In genomic region chr22:40294696-40295095, GRCh38 we compare ENCODE assay signal across 29 cellular contexts. TPM values are rescaled to one million over a fixed set of nuclear protein-coding genes. Genes with fewer than 3 reads are reported as not detected.
DNase-seq lines count a peak whose midpoint lies in the region; ATAC-seq and TF ChIP-seq lines count a peak whose summit lies in the region.
"Had no signal": no experiment of that assay in that cellular context is flagged by ENCODE, and none has a peak within 500 bp of the region (broad histone marks: within the 10 kb centered on the region; RNA-seq: fewer than 3 reads in every experiment).

No MANE protein-coding gene starts in this region.

- POLR2A ChIA-PET in CD4-positive, alpha-beta T cell (lab: Charles Lee), result no interaction called here
- POLR2A ChIA-PET in naive thymus-derived CD4-positive, alpha-beta T cell (lab: Charles Lee), result interaction anchor here (1.0 to 1.6 kb wide), 2 partner anchors 7 to 15 kb away, joined by 3 read pairs; no protein-coding TSS in a partner anchor

- H3K27ac Mint-ChIP-seq in T-helper 2 cell treated with Interferon-gamma antibody and Interleukin-4, amounts not matched to agents 5 μg/mL and 100 μg/mL, for 36 hours, result peak overlapping the region; percentile 33
- peak overlapping the region; percentile 69 for H3K27ac Mint-ChIP-seq in CD4-positive, alpha-beta T cell
- H3K27ac Mint-ChIP-seq in activated T-helper 17 cell treated with anti-CD3 and anti-CD28 coated beads, Interleukin-2, amount 50 U/mL, for 72 hours, result peak overlapping the region; percentile 21
- H3K27ac Mint-ChIP-seq in naive thymus-derived CD4-positive, alpha-beta T cell, result peak overlapping the region in 8 of 9 donors; percentile 5 to 78 (median 75)

- peaks cover 15 to 28% of the 10 kb centered on the region in 2 donors for H3K4me1 ChIP-seq in naive thymus-derived CD4-positive, alpha-beta T cell (ENCODE audit: control insufficient read depth in 2 of 2, insufficient read depth in 2 of 2, low read length in 2 of 2)
- no peaks in the 10 kb centered on the region for H3K4me1 ChIP-seq in suprapubic skin
- H3K4me1 ChIP-seq: gastrocnemius medialis, prostate gland had no signal

- TF ChIP-seq EP300 in suprapubic skin (IDR thresholded peaks at IDR 0.05), result no peak

- intact Hi-C loops in CD4-positive, alpha-beta T cell (cut with DNase I, micrococcal nuclease), result loop anchor here (5.0 kb wide), 2 partner anchors 38 to 237 kb away; no protein-coding TSS in a partner anchor
- intact Hi-C loops in naive thymus-derived CD4-positive, alpha-beta T cell (cut with micrococcal nuclease), result loop anchor here (5.0 kb wide), 1 partner anchor 52 kb away; no protein-coding TSS in a partner anchor

- H3K36me3 ChIP-seq in naive thymus-derived CD4-positive, alpha-beta T cell (ENCODE audit: control insufficient read depth in 2 of 3, insufficient read depth in 3 of 3, low read length in 3 of 3), result peaks cover 5 to 45% (median 8%) of the 10 kb centered on the region in 3 experiments
- peaks cover 74% of the 10 kb centered on the region for H3K36me3 ChIP-seq in suprapubic skin
- peaks cover 21% of the 10 kb centered on the region for H3K36me3 ChIP-seq in WERI-Rb-1
- H3K36me3 ChIP-seq: prostate gland had no signal

- peaks cover 49% of the 10 kb centered on the region for H3K36me3 Mint-ChIP-seq in T-helper 2 cell treated with Interferon-gamma antibody and Interleukin-4, amounts not matched to agents 5 μg/mL and 100 μg/mL, for 36 hours (ENCODE audit: low read depth)
- H3K36me3 Mint-ChIP-seq in CD4-positive, alpha-beta T cell (ENCODE audit: low read depth), result peaks cover 75% of the 10 kb centered on the region
- H3K36me3 Mint-ChIP-seq in activated T-helper 17 cell treated with anti-CD3 and anti-CD28 coated beads, Interleukin-2, amount 50 U/mL, for 72 hours (ENCODE audit: low read depth), result peaks cover 70% of the 10 kb centered on the region
- H3K36me3 Mint-ChIP-seq in naive thymus-derived CD4-positive, alpha-beta T cell, result peaks cover 17 to 47% (median 35%) of the 10 kb centered on the region in 5 donors

- H3K9me3 ChIP-seq in CD4-positive, alpha-beta T cell (ENCODE audit: control insufficient read depth, low read length), result no peaks in the 10 kb centered on the region
- H3K9me3 ChIP-seq in naive thymus-derived CD4-positive, alpha-beta T cell (ENCODE audit: control insufficient read depth in 2 of 3, low read length in 3 of 3), result no peaks in the 10 kb centered on the region
- H3K9me3 ChIP-seq in suprapubic skin (no peaks in the 10 kb centered on the region), WERI-Rb-1 (ENCODE audit: severe bottlenecking) (no peaks in the 10 kb centered on the region)
- H3K9me3 ChIP-seq: gastrocnemius medialis, prostate gland had no signal

- no peak overlapping the region for H3K4me3 Mint-ChIP-seq in T-helper 2 cell treated with Interferon-gamma antibody and Interleukin-4, amounts not matched to agents 5 μg/mL and 100 μg/mL, for 36 hours
- H3K4me3 Mint-ChIP-seq in CD4-positive, alpha-beta T cell, result no peak overlapping the region
- H3K4me3 Mint-ChIP-seq in activated T-helper 17 cell treated with anti-CD3 and anti-CD28 coated beads, Interleukin-2, amount 50 U/mL, for 72 hours, result no peak overlapping the region
- peak overlapping the region in 2 of 10 donors; percentile 20 to 32 for H3K4me3 Mint-ChIP-seq in naive thymus-derived CD4-positive, alpha-beta T cell
- H3K4me3 Mint-ChIP-seq: brain, CD14-positive monocyte had no signal

- H3K4me1 Mint-ChIP-seq in T-helper 2 cell treated with Interferon-gamma antibody and Interleukin-4, amounts not matched to agents 5 μg/mL and 100 μg/mL, for 36 hours (ENCODE audit: low read depth), result peaks cover 25% of the 10 kb centered on the region
- H3K4me1 Mint-ChIP-seq in CD4-positive, alpha-beta T cell (ENCODE audit: low read depth), result peaks cover 55% of the 10 kb centered on the region
- H3K4me1 Mint-ChIP-seq in activated T-helper 17 cell treated with anti-CD3 and anti-CD28 coated beads, Interleukin-2, amount 50 U/mL, for 72 hours, result peaks cover 16% of the 10 kb centered on the region
- H3K4me1 Mint-ChIP-seq in naive thymus-derived CD4-positive, alpha-beta T cell, result peaks cover 24 to 67% (median 54%) of the 10 kb centered on the region in 7 donors
- H3K4me1 Mint-ChIP-seq: brain had no signal

- H3K9me3 Mint-ChIP-seq in T-helper 2 cell treated with Interferon-gamma antibody and Interleukin-4, amounts not matched to agents 5 μg/mL and 100 μg/mL, for 36 hours, result no peaks in the 10 kb centered on the region
- no peaks in the 10 kb centered on the region for H3K9me3 Mint-ChIP-seq in CD4-positive, alpha-beta T cell
- no peaks in the 10 kb centered on the region for H3K9me3 Mint-ChIP-seq in activated T-helper 17 cell treated with anti-CD3 and anti-CD28 coated beads, Interleukin-2, amount 50 U/mL, for 72 hours
- H3K9me3 Mint-ChIP-seq in naive thymus-derived CD4-positive, alpha-beta T cell, result no peaks in the 10 kb centered on the region
- H3K9me3 Mint-ChIP-seq: brain, CD14-positive monocyte had no signal

- H3K27ac ChIP-seq in CD4-positive, alpha-beta T cell (ENCODE audit: low read depth, low read length), result no peak overlapping the region
- H3K27ac ChIP-seq in naive thymus-derived CD4-positive, alpha-beta T cell (ENCODE audit: low read depth, low read length), result no peak overlapping the region
- H3K27ac ChIP-seq in suprapubic skin (no peak overlapping the region), WERI-Rb-1 (no peak overlapping the region)
- H3K27ac ChIP-seq: dorsolateral prefrontal cortex, gastrocnemius medialis, GM23248, prostate gland had no signal

- no peak overlapping the region for H3K4me3 ChIP-seq in naive thymus-derived CD4-positive, alpha-beta T cell (ENCODE audit: low read length)
- H3K4me3 ChIP-seq in suprapubic skin (no peak overlapping the region), WERI-Rb-1 (ENCODE audit: low read depth, low read length) (no peak overlapping the region)
- H3K4me3 ChIP-seq: dorsolateral prefrontal cortex, gastrocnemius medialis, GM23248, prostate gland had no signal

- 97% methylated on average over 3 of the region's 3 CpGs for WGBS in suprapubic skin

- H3K27me3 ChIP-seq in CD4-positive, alpha-beta T cell (ENCODE audit: control insufficient read depth, insufficient read depth, low read length), result no peaks in the 10 kb centered on the region
- H3K27me3 ChIP-seq in naive thymus-derived CD4-positive, alpha-beta T cell (ENCODE audit: control insufficient read depth in 2 of 2, insufficient read depth in 2 of 2, low read length in 2 of 2), result no peaks in the 10 kb centered on the region
- H3K27me3 ChIP-seq in suprapubic skin (no peaks in the 10 kb centered on the region), WERI-Rb-1 (ENCODE audit: insufficient read depth, low read depth, severe bottlenecking) (no peaks in the 10 kb centered on the region)
- H3K27me3 ChIP-seq: dorsolateral prefrontal cortex, gastrocnemius medialis had no signal

- TF ChIP-seq POLR2A in suprapubic skin (IDR thresholded peaks at IDR 0.05), result no peak

- no peak for DNase-seq in T-helper 2 cell treated with Interferon-gamma antibody and Interleukin-4, amounts not matched to agents 5 μg/mL and 100 μg/mL, for 36 hours (ENCODE audit: low spot score)
- DNase-seq in T-helper 2 cell (no peak), suprapubic skin (ENCODE audit: low spot score in 2 of 2) (no peak), WERI-Rb-1 (no peak)
- DNase-seq in CD4-positive, alpha-beta T cell, result no peak
- no peak for DNase-seq in naive thymus-derived CD4-positive, alpha-beta T cell
- DNase-seq: activated CD4-positive, alpha-beta T cell treated with anti-CD3 and anti-CD28 coated beads for 48 hours; activated effector memory CD4-positive, alpha-beta T cell treated with Interleukin-2 at 50 U/mL for 16 hours; amniotic stem cell; cerebellar nuclear complex; dorsolateral prefrontal cortex; gastrocnemius medialis; GM23248; IMR-90; NCI-H146; NCI-H446 treated with DMSO at 0.1 percent for 48 hours; NCI-H774; occipital lobe; Right ventricle myocardium superior; stimulated activated CD4-positive, alpha-beta T cell treated with anti-CD3 and anti-CD28 coated beads, Interleukin-4, amount 100 ng/mL, for 1 hour; T-helper 9 cell had no signal

- ATAC-seq in CD4-positive, alpha-beta T cell (ENCODE audit: poor library complexity), result no peak
- no peak for ATAC-seq in activated T-helper 17 cell treated with anti-CD3 and anti-CD28 coated beads, Interleukin-2, amount 50 U/mL, for 72 hours (replicated peaks)
- ATAC-seq in naive thymus-derived CD4-positive, alpha-beta T cell, result no peak
- no peak for ATAC-seq in HG02642 (IDR thresholded peaks at IDR 0.05; ENCODE audit: poor library complexity, unreplicated experiment)
- ATAC-seq: gastrocnemius medialis, Panc1, sciatic nerve, SK-N-SH treated with all-trans-retinoic acid at 6 μM for 48 hours had no signal

- H3K27me3 Mint-ChIP-seq in T-helper 2 cell treated with Interferon-gamma antibody and Interleukin-4, amounts not matched to agents 5 μg/mL and 100 μg/mL, for 36 hours (ENCODE audit: low read depth), result no peaks in the 10 kb centered on the region
- H3K27me3 Mint-ChIP-seq in CD4-positive, alpha-beta T cell, result no peaks in the 10 kb centered on the region
- no peaks in the 10 kb centered on the region for H3K27me3 Mint-ChIP-seq in activated T-helper 17 cell treated with anti-CD3 and anti-CD28 coated beads, Interleukin-2, amount 50 U/mL, for 72 hours
- H3K27me3 Mint-ChIP-seq in naive thymus-derived CD4-positive, alpha-beta T cell, result no peaks in the 10 kb centered on the region

- CTCF ChIA-PET in CD4-positive, alpha-beta T cell (lab: Charles Lee), result interaction anchor here (1.7 kb wide), 1 partner anchor 54 kb away, joined by 5 read pairs; no protein-coding TSS in a partner anchor
- CTCF ChIA-PET in naive thymus-derived CD4-positive, alpha-beta T cell (lab: Charles Lee), result no interaction called here

- no peak for TF ChIP-seq CTCF in CD4-positive, alpha-beta T cell (IDR thresholded peaks at IDR 0.05)
- TF ChIP-seq CTCF in suprapubic skin (IDR thresholded peaks at IDR 0.05) (no peak), WERI-Rb-1 (IDR thresholded peaks at IDR 0.05; ENCODE audit: low read depth, low read length) (no peak)

RNA-seq across cellular contexts. Expression of gene ADSL, which starts 51.6 kb away (rescaled TPM):
- total RNA-seq in CD4-positive, alpha-beta T cell, result 10 to 100 TPM; 62.9 to 75.3 TPM
- 100 to 1,000 TPM in 1 of 2 donors, 10 to 100 TPM in 1; 94.6 to 157 TPM for total RNA-seq in activated T-helper 17 cell treated with anti-CD3 and anti-CD28 coated beads, Interleukin-2, amount 50 U/mL, for 72 hours
- 100 to 1,000 TPM in 1 of 5 experiments, 10 to 100 TPM in 4; 54.4 to 127 (median 61.9) TPM for total RNA-seq in naive thymus-derived CD4-positive, alpha-beta T cell
- polyA plus RNA-seq in naive thymus-derived CD4-positive, alpha-beta T cell, result 100 to 1,000 TPM; 118 to 121 TPM
- total RNA-seq in suprapubic skin, result 10 to 100 TPM; 41.8 to 51.7 (median 45.2) TPM

Comparison
In these comparisons a context has a peak if more than half of its experiments do, and no peak if none do; other contexts are left out.
1. H3K27ac Mint-ChIP-seq: peak in every context shown above with its lines; median percentile 75 in naive thymus-derived CD4-positive, alpha-beta T cell; 69 in CD4-positive, alpha-beta T cell; 33 in T-helper 2 cell treated with Interferon-gamma antibody and Interleukin-4, amounts not matched to agents 5 μg/mL and 100 μg/mL, for 36 hours; 21 in activated T-helper 17 cell treated with anti-CD3 and anti-CD28 coated beads, Interleukin-2, amount 50 U/mL, for 72 hours.